Comparison of ENCODE assay signal across 16 cellular contexts in genomic region chr11:107988397-107989158, GRCh38. TPM values are rescaled to one million over a fixed set of nuclear protein-coding genes. Genes with fewer than 3 reads are reported as not detected.
DNase-seq lines count a peak whose midpoint lies in the region; ATAC-seq and TF ChIP-seq lines count a peak whose summit lies in the region.
"Had no signal": no experiment of that assay in that cellular context is flagged by ENCODE, and none has a peak within 500 bp of the region (broad histone marks: within the 10 kb centered on the region; RNA-seq: fewer than 3 reads in every experiment).

No MANE protein-coding gene starts in this region.

- CTCF ChIA-PET in A673 (lab: Charles Lee) = no interaction called here

- POLR2A ChIA-PET in A673 (lab: Charles Lee; ENCODE audit: low non-redundant PET) = no interaction called here

- H3K27ac ChIP-seq in A673 (ENCODE audit: low read depth, low read length, poor library complexity, severe bottlenecking) = no peak overlapping the region
- H3K27ac ChIP-seq: neutrophil had no signal

- peak; percentile 87 for ATAC-seq in esophagus mucosa
- ATAC-seq in GM19035 (IDR thresholded peaks at IDR 0.05; ENCODE audit: unreplicated experiment) = no peak
- ATAC-seq in T-helper 17 cell = no peak
- ATAC-seq: sciatic nerve had no signal

- no peak overlapping the region for H3K4me3 ChIP-seq in A673 (ENCODE audit: low read depth, low read length, poor library complexity, severe bottlenecking)

- no peaks in the 10 kb centered on the region for H3K27me3 ChIP-seq in A673 (replicated peaks; ENCODE audit: insufficient read depth, low read depth, low read length, poor library complexity)
- H3K27me3 ChIP-seq: neutrophil had no signal

- no peak overlapping the region for H3K4me3 Mint-ChIP-seq in T-helper 17 cell
- H3K4me3 Mint-ChIP-seq: activated naive CD4-positive, alpha-beta T cell treated with anti-CD3 and anti-CD28 coated beads, Interleukin-2, amount 50 U/mL, for 24 hours had no signal

- H3K9me3 ChIP-seq in A673 (ENCODE audit: low read depth, low read length, poor library complexity, severe bottlenecking) (no peaks in the 10 kb centered on the region), T-helper 17 cell (ENCODE audit: control insufficient read depth, low read length, poor library complexity, severe bottlenecking) (no peaks in the 10 kb centered on the region)
- H3K9me3 ChIP-seq: neutrophil had no signal

- peaks cover 14% of the 10 kb centered on the region for H3K27me3 Mint-ChIP-seq in T-helper 17 cell

- H3K36me3 Mint-ChIP-seq in T-helper 17 cell (ENCODE audit: low read depth) = peaks cover 2% of the 10 kb centered on the region
- H3K36me3 Mint-ChIP-seq: activated naive CD4-positive, alpha-beta T cell treated with anti-CD3 and anti-CD28 coated beads, Interleukin-2, amount 50 U/mL, for 24 hours had no signal

- no TSS peak for BruUV-seq in A673 (replicated peaks; lab: Mats Ljungman, UMichigan)

- H3K27ac Mint-ChIP-seq in T-helper 17 cell = no peak overlapping the region
- H3K27ac Mint-ChIP-seq: activated naive CD4-positive, alpha-beta T cell treated with anti-CD3 and anti-CD28 coated beads, Interleukin-2, amount 50 U/mL, for 24 hours had no signal

- no peaks in the 10 kb centered on the region for H3K36me3 ChIP-seq in A673 (ENCODE audit: insufficient read depth, low read length, poor library complexity, severe bottlenecking)
- H3K36me3 ChIP-seq: neutrophil had no signal

- no peak for TF ChIP-seq CTCF in A673 (conservative IDR thresholded peaks at IDR 0.05; ENCODE audit: low read depth, low read length)

- in situ Hi-C loops in KBM-7 (cut with MboI; ENCODE audit: low pct_unique_long_range_greater_than_20kb, low sequenced_read_pairs) = no loop called here

- no peaks in the 10 kb centered on the region for H3K4me1 Mint-ChIP-seq in T-helper 17 cell
- H3K4me1 Mint-ChIP-seq: activated naive CD4-positive, alpha-beta T cell treated with anti-CD3 and anti-CD28 coated beads, Interleukin-2, amount 50 U/mL, for 24 hours had no signal

- no peaks in the 10 kb centered on the region for H3K4me1 ChIP-seq in A673 (ENCODE audit: insufficient read depth, low read length, poor library complexity, severe bottlenecking)

- peak; percentile 26 for DNase-seq in A673 (ENCODE audit: low spot score)
- DNase-seq in KBM-7 = peak; percentile 61
- DNase-seq in NOMO-1 (lab: John Stamatoyannopoulos, UW; ENCODE audit: unreplicated experiment in 2 of 2) = peak; percentile 88 to 90
- no peak for DNase-seq in NCI-H146 (lab: John Stamatoyannopoulos, UW)
- no peak for DNase-seq in hippocampal formation (lab: John Stamatoyannopoulos, UW)
- no peak for DNase-seq in T-helper 17 cell
- DNase-seq: activated CD4-positive, alpha-beta T cell treated with anti-CD3 and anti-CD28 coated beads for 48 hours; Calu3; NCI-H1092 treated with DMSO at 0.1 percent for 48 hours; NCI-H524; stimulated activated CD4-positive, alpha-beta T cell treated with anti-CD3 and anti-CD28 coated beads, Interleukin-4, amount 100 ng/mL, for 1 hour had no signal

- intact Hi-C loops in A673 (cut with micrococcal nuclease; ENCODE audit: unreplicated experiment) = no loop called here

RNA-seq across cellular contexts. Expression of gene CUL5, which starts 20.1 kb away (rescaled TPM):
- 62.3 and 63.1 TPM in 2 replicates for total RNA-seq in A673 (2021)
- total RNA-seq in esophagus mucosa = 23.4 TPM
- 10 to 100 TPM; 37.8 to 59.9 TPM for total RNA-seq in T-helper 17 cell

Comparison
In these comparisons a context has a peak if more than half of its experiments do, and no peak if none do; other contexts are left out.
1. DNase-seq: peak in A673 (single experiment), KBM-7 (single experiment) and NOMO-1 (2 of 2); none in NCI-H146 (single experiment), hippocampal formation (0 of 2) and T-helper 17 cell (0 of 3).